18 cellular contexts compared by ENCODE assay signal in the genomic region with DNA sequence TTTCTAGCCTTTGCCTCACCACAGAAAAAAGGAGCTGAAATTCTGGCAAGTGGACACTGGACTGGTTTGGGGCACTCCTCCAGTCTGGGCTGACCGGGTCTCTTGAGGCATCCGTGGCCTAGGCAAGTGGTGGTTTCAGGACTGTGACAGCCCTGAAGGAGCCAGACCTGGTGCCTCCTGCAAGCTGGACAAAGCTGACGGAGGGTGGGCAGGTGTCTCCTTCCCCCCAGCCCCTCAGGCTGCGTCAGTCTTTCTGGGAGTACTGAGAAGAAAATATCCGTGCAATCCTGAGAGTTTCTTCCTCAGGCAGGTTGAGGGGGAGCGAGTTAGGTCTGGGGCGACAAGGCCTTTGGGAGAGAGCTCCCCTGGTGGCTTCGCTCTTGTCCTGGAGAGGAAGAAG. TPM values are rescaled to one million over a fixed set of nuclear protein-coding genes. Genes with fewer than 3 reads are reported as not detected.
DNase-seq lines count a peak whose midpoint lies in the region; ATAC-seq and TF ChIP-seq lines count a peak whose summit lies in the region.
"Had no signal": no experiment of that assay in that cellular context is flagged by ENCODE, and none has a peak within 500 bp of the region (broad histone marks: within the 10 kb centered on the region; RNA-seq: fewer than 3 reads in every experiment).

No MANE protein-coding gene starts in this region.

- CTCF ChIA-PET in CD4-positive, alpha-beta T cell (lab: Charles Lee): interaction anchor here (1.0 to 2.5 kb wide), 2 partner anchors 16 to 33 kb away, joined by 3 to 6 read pairs; no protein-coding TSS in a partner anchor

- no peak for TF ChIP-seq POLR2A in gastrocnemius medialis (IDR thresholded peaks at IDR 0.05)

- no peak overlapping the region for H3K4me3 ChIP-seq in gastrocnemius medialis

- POLR2A ChIA-PET in CD4-positive, alpha-beta T cell (lab: Charles Lee): interaction anchor here (1.2 to 11.8 kb wide), 5 partner anchors 8 to 49 kb away, joined by 5 to 111 read pairs (median 24); partner anchors contain the start of gene UCP2

- peaks cover 45 to 47% of the 10 kb centered on the region in 2 donors for H3K4me1 ChIP-seq in gastrocnemius medialis

- in situ Hi-C loops in gastrocnemius medialis (cut with MboI; ENCODE audit: low sequenced_read_pairs in 4 of 4): no loop called here

- H3K4me1 Mint-ChIP-seq in CD4-positive, alpha-beta T cell (ENCODE audit: low read depth): peaks cover 89% of the 10 kb centered on the region
- H3K4me1 Mint-ChIP-seq in T-helper 17 cell: peaks cover 65% of the 10 kb centered on the region
- H3K4me1 Mint-ChIP-seq in memory B cell: peaks cover 48% of the 10 kb centered on the region
- H3K4me1 Mint-ChIP-seq in type B pancreatic cell (ENCODE audit: unreplicated experiment): peaks cover 25% of the 10 kb centered on the region

- peak overlapping the region; percentile 92 for H3K27ac Mint-ChIP-seq in CD4-positive, alpha-beta T cell
- H3K27ac Mint-ChIP-seq in T-helper 17 cell (peak overlapping the region; percentile 100), memory B cell (peak overlapping the region; percentile 97), type B pancreatic cell (no peak overlapping the region)
- H3K27ac Mint-ChIP-seq: CD14-positive monocyte had no signal

- H3K27me3 ChIP-seq in CD4-positive, alpha-beta T cell (ENCODE audit: control insufficient read depth, insufficient read depth, low read length): no peaks in the 10 kb centered on the region
- no peaks in the 10 kb centered on the region for H3K27me3 ChIP-seq in gastrocnemius medialis

- H3K36me3 ChIP-seq in gastrocnemius medialis: no peaks in the 10 kb centered on the region

- H3K27me3 Mint-ChIP-seq in CD4-positive, alpha-beta T cell: no peaks in the 10 kb centered on the region
- H3K27me3 Mint-ChIP-seq in T-helper 17 cell: no peaks in the 10 kb centered on the region
- H3K27me3 Mint-ChIP-seq in memory B cell: no peaks in the 10 kb centered on the region
- H3K27me3 Mint-ChIP-seq in type B pancreatic cell: no peaks in the 10 kb centered on the region

- DNase-seq in CD4-positive, alpha-beta T cell: no peak
- DNase-seq in T-helper 17 cell (no peak), memory B cell (ENCODE audit: low spot score in 2 of 2) (no peak), gastrocnemius medialis (no peak), KG1 (lab: John Stamatoyannopoulos, UW) (no peak), NCI-H1105 (lab: John Stamatoyannopoulos, UW) (no peak), type B pancreatic cell (ENCODE audit: extremely low spot score, unreplicated experiment) (no peak)
- DNase-seq: DMS53, GDM1, Karpas-422, MV-4-11, NCI-H187, NCI-H446 treated with DMSO at 0.1 percent for 48 hours, NCI-H526 treated with DMSO at 0.1 percent for 48 hours, Right ventricle myocardium superior had no signal

- TF ChIP-seq CTCF in CD4-positive, alpha-beta T cell (IDR thresholded peaks at IDR 0.05): no peak
- TF ChIP-seq CTCF in gastrocnemius medialis (IDR thresholded peaks at IDR 0.05 in 4 of 5, conservative IDR thresholded peaks at IDR 0.05 in 1 of 5): no peak
- TF ChIP-seq CTCF in type B pancreatic cell (conservative IDR thresholded peaks at IDR 0.05): no peak

- ATAC-seq in CD4-positive, alpha-beta T cell (ENCODE audit: poor library complexity): no peak
- ATAC-seq in T-helper 17 cell (no peak), memory B cell (ENCODE audit: low read depth) (no peak), gastrocnemius medialis (no peak), GM21423 (IDR thresholded peaks at IDR 0.05; ENCODE audit: unreplicated experiment) (no peak)

- peaks cover 22% of the 10 kb centered on the region for H3K36me3 Mint-ChIP-seq in CD4-positive, alpha-beta T cell (ENCODE audit: low read depth)
- H3K36me3 Mint-ChIP-seq in T-helper 17 cell (ENCODE audit: low read depth): no peaks in the 10 kb centered on the region
- H3K36me3 Mint-ChIP-seq in memory B cell: peaks cover 14% of the 10 kb centered on the region
- peaks cover 21% of the 10 kb centered on the region for H3K36me3 Mint-ChIP-seq in type B pancreatic cell

- intact Hi-C loops in CD4-positive, alpha-beta T cell (cut with DNase I, micrococcal nuclease): loop anchor here in 1 of 2 experiments (2.0 kb wide), 1 partner anchor 18 kb away; no protein-coding TSS in a partner anchor
- intact Hi-C loops in gastrocnemius medialis (cut with DNase I; ENCODE audit: low total_unique reads): loop anchor here (10.0 kb wide), 1 partner anchor 628 kb away; no protein-coding TSS in a partner anchor

- no peak overlapping the region for H3K4me3 Mint-ChIP-seq in CD4-positive, alpha-beta T cell
- no peak overlapping the region for H3K4me3 Mint-ChIP-seq in T-helper 17 cell
- H3K4me3 Mint-ChIP-seq in memory B cell: no peak overlapping the region
- H3K4me3 Mint-ChIP-seq in type B pancreatic cell: no peak overlapping the region
- H3K4me3 Mint-ChIP-seq: CD14-positive monocyte had no signal

- no peaks in the 10 kb centered on the region for H3K9me3 ChIP-seq in CD4-positive, alpha-beta T cell (ENCODE audit: control insufficient read depth, low read length)
- peaks cover 3% of the 10 kb centered on the region for H3K9me3 ChIP-seq in T-helper 17 cell (ENCODE audit: control insufficient read depth, low read length, poor library complexity, severe bottlenecking)
- H3K9me3 ChIP-seq in gastrocnemius medialis: no peaks in the 10 kb centered on the region

- H3K27ac ChIP-seq in CD4-positive, alpha-beta T cell (ENCODE audit: low read depth, low read length): no peak overlapping the region
- H3K27ac ChIP-seq in gastrocnemius medialis: peak overlapping the region in 3 of 4 donors; percentile 36 to 99 (median 99)

- no peaks in the 10 kb centered on the region for H3K9me3 Mint-ChIP-seq in CD4-positive, alpha-beta T cell
- no peaks in the 10 kb centered on the region for H3K9me3 Mint-ChIP-seq in memory B cell
- H3K9me3 Mint-ChIP-seq in type B pancreatic cell: no peaks in the 10 kb centered on the region
- H3K9me3 Mint-ChIP-seq: CD14-positive monocyte had no signal

RNA-seq across cellular contexts. Expression of gene UCP3, which starts 4.3 kb away (rescaled TPM):
- 1 to 10 TPM; 3.0 to 3.7 TPM for total RNA-seq in CD4-positive, alpha-beta T cell
- total RNA-seq in T-helper 17 cell: 1 to 10 TPM; 5.5 to 6.0 TPM
- 100 to 1,000 TPM; 489 to 938 (median 679) TPM for total RNA-seq in gastrocnemius medialis
- 2.4 and 3.7 TPM in 2 replicates for total RNA-seq in type B pancreatic cell (ENCODE audit: low replicate concordance)
- total RNA-seq: H4 had no signal

RNA-seq across cellular contexts. Expression of gene UCP2, which starts 30.5 kb away (rescaled TPM):
- 100 to 1,000 TPM; 467 to 468 TPM for total RNA-seq in CD4-positive, alpha-beta T cell
- 100 to 1,000 TPM; 701 to 919 TPM for total RNA-seq in T-helper 17 cell
- total RNA-seq in gastrocnemius medialis: 100 to 1,000 TPM in 1 of 4 donors, 10 to 100 TPM in 3; 16.8 to 284 (median 56.7) TPM
- total RNA-seq in type B pancreatic cell (ENCODE audit: low replicate concordance): 70.4 and 104 TPM in 2 replicates

Comparison
In these comparisons a context has a peak if more than half of its experiments do, and no peak if none do; other contexts are left out.
1. RNA of gene UCP3, which starts 4.3 kb away (total RNA-seq): 489 to 938 TPM in gastrocnemius medialis; 5.5 to 6.0 TPM in T-helper 17 cell, 2.4 to 3.7 TPM in type B pancreatic cell and 3.0 to 3.7 TPM in CD4-positive, alpha-beta T cell; every median in the first group is over 10 times any median in the second.